In the genomic region with DNA sequence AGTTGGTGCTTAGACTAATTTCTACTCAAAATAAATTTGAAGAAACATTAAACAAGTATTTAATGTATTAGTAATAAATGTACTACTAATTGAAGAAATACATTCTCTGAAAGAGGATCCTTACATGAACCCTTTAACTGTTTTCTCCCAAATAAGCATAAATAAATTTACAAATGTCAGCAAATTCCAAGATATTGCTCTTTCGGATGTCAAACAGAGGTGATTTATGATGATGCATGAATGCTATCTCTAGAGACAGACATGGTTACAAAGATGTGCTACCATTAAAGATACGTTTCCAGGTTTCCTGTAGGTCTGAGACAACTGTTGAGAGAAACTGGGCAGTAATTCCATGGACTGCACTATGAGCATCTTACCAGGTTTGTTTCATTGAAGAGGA, we compare ENCODE assay signal across 34 cellular contexts. TPM values are rescaled to one million over a fixed set of nuclear protein-coding genes. Genes with fewer than 3 reads are reported as not detected.
"Had no signal": no experiment of that assay in that cellular context is flagged by ENCODE, and none has a peak within 500 bp of the region (broad histone marks: within the 10 kb centered on the region; RNA-seq: fewer than 3 reads in every experiment).

No MANE protein-coding gene starts in this region.

- H3K4me3 ChIP-seq: body of pancreas, esophagus muscularis mucosa, gastrocnemius medialis, heart left ventricle had no signal

- H3K27ac Mint-ChIP-seq: activated B cell treated with CpG ODN at 0.5 μM for 24 hours; activated CD8-positive, alpha-beta T cell treated with anti-CD3 and anti-CD28 coated beads for 36 hours; activated naive CD8-positive, alpha-beta T cell; activated T-helper 17 cell treated with anti-CD3 and anti-CD28 coated beads, Interleukin-2, amount 50 U/mL, for 72 hours; effector memory CD8-positive, alpha-beta T cell; T-helper 2 cell treated with Interferon-gamma antibody and Interleukin-4, amounts not matched to agents 5 μg/mL and 100 μg/mL, for 36 hours had no signal

- H3K9me3 ChIP-seq: body of pancreas, esophagus muscularis mucosa, gastrocnemius medialis, heart left ventricle had no signal

- H3K9me3 Mint-ChIP-seq: activated B cell treated with CpG ODN at 0.5 μM for 24 hours; activated CD8-positive, alpha-beta T cell treated with anti-CD3 and anti-CD28 coated beads for 36 hours; activated T-cell treated with anti-CD3 and anti-CD28 coated beads, Interleukin-2, amount 50 U/mL, for 4 hours; activated T-helper 17 cell treated with anti-CD3 and anti-CD28 coated beads, Interleukin-2, amount 50 U/mL, for 72 hours; effector memory CD8-positive, alpha-beta T cell; T-helper 2 cell treated with Interferon-gamma antibody and Interleukin-4, amounts not matched to agents 5 μg/mL and 100 μg/mL, for 36 hours had no signal

- H3K36me3 ChIP-seq: esophagus muscularis mucosa, gastrocnemius medialis, heart left ventricle, WERI-Rb-1 had no signal

- DNase-seq: activated B cell treated with CpG ODN at 0.5 μM for 24 hours; activated CD4-positive, alpha-beta T cell treated with anti-CD3 and anti-CD28 coated beads for 48 hours; activated CD4-positive, alpha-beta T cell treated with anti-CD3 and anti-CD28 coated beads, Interleukin-2, amount 50 U/mL, for 1 hour; activated CD4-positive, alpha-beta T cell treated with anti-CD3 and anti-CD28 coated beads, Interleukin-2, amount 50 U/mL, for 48 hours; activated CD8-positive, alpha-beta memory T cell treated with anti-CD3 and anti-CD28 coated beads for 24 hours; activated CD8-positive, alpha-beta T cell treated with anti-CD3 and anti-CD28 coated beads for 36 hours; activated effector memory CD4-positive, alpha-beta T cell treated with Interleukin-2 at 50 U/mL for 16 hours; activated gamma-delta T cell treated with Interleukin-2 at 50 U/mL for 16 hours; activated naive CD4-positive, alpha-beta T cell treated with anti-CD3 and anti-CD28 coated beads, Interleukin-2, amount 50 U/mL, for 16 hours; activated naive CD4-positive, alpha-beta T cell treated with Interleukin-2 at 50 U/mL for 16 hours; activated T-cell treated with anti-CD3 and anti-CD28 coated beads, Interleukin-2, amount 50 U/mL, for 4 hours; amniotic stem cell; aorta; body of pancreas; caudate nucleus; cortex of kidney; dermis blood vessel endothelial cell; effector CD4-positive, alpha-beta T cell; effector memory CD8-positive, alpha-beta T cell; erythroblast; gastrocnemius medialis; glutamatergic neuron; heart left ventricle; T1000; WERI-Rb-1 had no signal

- H3K36me3 Mint-ChIP-seq: activated naive CD8-positive, alpha-beta T cell had no signal

- H3K27ac ChIP-seq: body of pancreas, esophagus muscularis mucosa, foreskin keratinocyte, gastrocnemius medialis, heart left ventricle, WERI-Rb-1 had no signal

- ATAC-seq: activated CD4-positive, CD25-positive, alpha-beta regulatory T cell treated with anti-CD3 and anti-CD28 coated beads, Interleukin-2, amount 50 U/mL, for 24 hours; activated CD8-positive, alpha-beta T cell treated with anti-CD3 and anti-CD28 coated beads for 36 hours; activated T-cell treated with anti-CD3 and anti-CD28 coated beads, Interleukin-2, amount 50 U/mL, for 4 hours; activated T-helper 17 cell treated with anti-CD3 and anti-CD28 coated beads, Interleukin-2, amount 50 U/mL, for 72 hours; body of pancreas; effector memory CD8-positive, alpha-beta T cell; foreskin keratinocyte; gastrocnemius medialis; heart left ventricle had no signal

- H3K4me1 ChIP-seq: foreskin keratinocyte, gastrocnemius medialis had no signal

- H3K4me3 Mint-ChIP-seq: activated B cell treated with CpG ODN at 0.5 μM for 24 hours; activated CD8-positive, alpha-beta T cell treated with anti-CD3 and anti-CD28 coated beads for 36 hours; activated naive CD8-positive, alpha-beta T cell; activated T-cell treated with anti-CD3 and anti-CD28 coated beads, Interleukin-2, amount 50 U/mL, for 4 hours; activated T-helper 17 cell treated with anti-CD3 and anti-CD28 coated beads, Interleukin-2, amount 50 U/mL, for 72 hours; effector memory CD8-positive, alpha-beta T cell; T-helper 2 cell treated with Interferon-gamma antibody and Interleukin-4, amounts not matched to agents 5 μg/mL and 100 μg/mL, for 36 hours had no signal

- FAIRE-seq: colon had no signal

- H3K27me3 ChIP-seq: body of pancreas, gastrocnemius medialis had no signal

RNA-seq across cellular contexts. Expression of gene GABRR3, which starts 0.6 kb away (rescaled TPM):
- total RNA-seq: activated B cell treated with CpG ODN at 0.5 μM for 24 hours; activated CD8-positive, alpha-beta T cell treated with anti-CD3 and anti-CD28 coated beads for 36 hours; activated T-cell treated with anti-CD3 and anti-CD28 coated beads, Interleukin-2, amount 50 U/mL, for 4 hours; activated T-helper 17 cell treated with anti-CD3 and anti-CD28 coated beads, Interleukin-2, amount 50 U/mL, for 72 hours; aorta; body of pancreas; chondrocyte; dermis blood vessel endothelial cell; esophagus muscularis mucosa; foreskin keratinocyte; gastrocnemius medialis; heart left ventricle had no signal
- polyA plus RNA-seq: adipose tissue, aorta, foreskin keratinocyte, heart left ventricle had no signal

RNA-seq across cellular contexts. Expression of gene OR5AC2, which starts 52.5 kb away (rescaled TPM):
- total RNA-seq: activated B cell treated with CpG ODN at 0.5 μM for 24 hours; activated CD8-positive, alpha-beta T cell treated with anti-CD3 and anti-CD28 coated beads for 36 hours; activated T-cell treated with anti-CD3 and anti-CD28 coated beads, Interleukin-2, amount 50 U/mL, for 4 hours; activated T-helper 17 cell treated with anti-CD3 and anti-CD28 coated beads, Interleukin-2, amount 50 U/mL, for 72 hours; aorta; body of pancreas; chondrocyte; dermis blood vessel endothelial cell; esophagus muscularis mucosa; foreskin keratinocyte; gastrocnemius medialis; heart left ventricle had no signal
- polyA plus RNA-seq: adipose tissue, aorta, foreskin keratinocyte, heart left ventricle had no signal
